In genomic region chr5:152499816-152500575, GRCh38 we compare ENCODE assay signal across 16 cellular contexts.
DNase-seq lines count a peak whose midpoint lies in the region; ATAC-seq, FAIRE-seq and TF ChIP-seq lines count a peak whose summit lies in the region.
"Had no signal": no experiment of that assay in that cellular context is flagged by ENCODE, and none has a peak within 500 bp of the region (broad histone marks: within the 10 kb centered on the region; RNA-seq: fewer than 3 reads in every experiment).

No MANE protein-coding gene starts in this region.

- DNase-seq in Caki2 (ENCODE audit: low read depth) (peak; percentile 90), LHCN-M2 (ENCODE audit: low read depth) (peak; percentile 1), foreskin melanocyte (peak; percentile 21), NCI-H1417 treated with DMSO at 0.1 percent for 48 hours (lab: John Stamatoyannopoulos, UW) (no peak), D721Med (ENCODE audit: insufficient read length, low spot score) (no peak)
- DNase-seq: 8988T; CD8-positive, alpha-beta T cell; DMS153; DMS79; GF-D8; HFFc6 had no signal

- TF ChIP-seq CTCF in D721Med (IDR thresholded peaks at IDR 0.05; ENCODE audit: insufficient read depth, missing control alignments) = no peak

- ATAC-seq in HG02763 (IDR thresholded peaks at IDR 0.05; ENCODE audit: unreplicated experiment) = no peak
- ATAC-seq in HG03571 (IDR thresholded peaks at IDR 0.05; ENCODE audit: unreplicated experiment) = no peak
- ATAC-seq: CD8-positive, alpha-beta T cell; GM23338; HCT116 had no signal

- in situ Hi-C loops in Caki2 (cut with HindIII; ENCODE audit: low pct_unique_long_range_greater_than_20kb, low sequenced_read_pairs) = no loop called here

- FAIRE-seq in D721Med (lab: Jason Lieb, UNC) = no peak
- FAIRE-seq: H54 had no signal

Comparison
In these comparisons a context has a peak if more than half of its experiments do, and no peak if none do; other contexts are left out.
1. DNase-seq: peak in Caki2 (single experiment), LHCN-M2 (single experiment) and foreskin melanocyte (single experiment); none in NCI-H1417 treated with DMSO at 0.1 percent for 48 hours (single experiment) and D721Med (single experiment).